In genomic region chr1:226687476-226687875, GRCh38 we compare ENCODE assay signal across 8 cellular contexts. TPM values are rescaled to one million over a fixed set of nuclear protein-coding genes. Genes with fewer than 3 reads are reported as not detected.
DNase-seq lines count a peak whose midpoint lies in the region; ATAC-seq and TF ChIP-seq lines count a peak whose summit lies in the region.

No MANE protein-coding gene starts in this region.

- ATAC-seq in stimulated activated effector memory CD8-positive, alpha-beta T cell treated with anti-CD3 and anti-CD28 coated beads, Interleukin-12 subunit alpha, Interleukin-12 subunit beta, amount 100 ng/mL, for 72 hours, result peak; percentile 61

- H3K36me3 ChIP-seq in esophagus muscularis mucosa (no peaks in the 10 kb centered on the region), A673 (ENCODE audit: insufficient read depth, low read length, poor library complexity, severe bottlenecking) (no peaks in the 10 kb centered on the region)

- POLR2A ChIA-PET in A673 (lab: Charles Lee; ENCODE audit: low non-redundant PET), result no interaction called here

- no peaks in the 10 kb centered on the region for H3K27me3 ChIP-seq in esophagus muscularis mucosa
- H3K27me3 ChIP-seq in A673 (replicated peaks; ENCODE audit: insufficient read depth, low read depth, low read length, poor library complexity), result no peaks in the 10 kb centered on the region

- peak overlapping the region; percentile 37 for H3K4me3 Mint-ChIP-seq in stimulated activated effector memory CD8-positive, alpha-beta T cell treated with anti-CD3 and anti-CD28 coated beads, Interleukin-12 subunit alpha, Interleukin-12 subunit beta, amount 100 ng/mL, for 72 hours

- peak; percentile 35 for TF ChIP-seq CTCF in GM13977 (IDR thresholded peaks at IDR 0.05; ENCODE audit: extremely low read depth, insufficient read depth, missing control alignments)
- peak in 2 of 3 experiments; percentile 25 to 28 for TF ChIP-seq CTCF in esophagus muscularis mucosa (IDR thresholded peaks at IDR 0.05)
- no peak for TF ChIP-seq CTCF in A673 (conservative IDR thresholded peaks at IDR 0.05; ENCODE audit: low read depth, low read length)

- no peaks in the 10 kb centered on the region for H3K9me3 ChIP-seq in esophagus muscularis mucosa
- no peaks in the 10 kb centered on the region for H3K9me3 ChIP-seq in A673 (ENCODE audit: low read depth, low read length, poor library complexity, severe bottlenecking)

- in situ Hi-C loops in GM13977 (cut with MboI; ENCODE audit: low pct_unique_long_range_greater_than_20kb, low sequenced_read_pairs, unreplicated experiment), result no loop called here
- in situ Hi-C loops in ACHN (cut with HindIII; ENCODE audit: low pct_ligation_motif_present, low pct_unique_long_range_greater_than_20kb, low sequenced_read_pairs), result no loop called here

- BruUV-seq in A673 (replicated peaks; lab: Mats Ljungman, UMichigan), result no TSS peak

- no peak for DNase-seq in GM13977 (ENCODE audit: low spot score)
- DNase-seq in activated CD4-positive, alpha-beta T cell treated with anti-CD3 and anti-CD28 coated beads for 4 hours, result peak; percentile 35 to 42
- no peak for DNase-seq in esophagus muscularis mucosa (ENCODE audit: extremely low spot score)
- no peak for DNase-seq in stimulated activated effector memory CD8-positive, alpha-beta T cell treated with anti-CD3 and anti-CD28 coated beads, Interleukin-12 subunit alpha, Interleukin-12 subunit beta, amount 100 ng/mL, for 72 hours (ENCODE audit: low spot score in 2 of 2)
- no peak for DNase-seq in inferior parietal cortex (ENCODE audit: extremely low spot score)
- no peak for DNase-seq in A673 (ENCODE audit: low spot score)
- DNase-seq in ACHN, result no peak
- no peak for DNase-seq in NCI-H1930 (lab: John Stamatoyannopoulos, UW)

- TF ChIP-seq EP300 in esophagus muscularis mucosa (IDR thresholded peaks at IDR 0.05), result no peak

- CTCF ChIA-PET in A673 (lab: Charles Lee), result no interaction called here

- H3K27ac Mint-ChIP-seq in stimulated activated effector memory CD8-positive, alpha-beta T cell treated with anti-CD3 and anti-CD28 coated beads, Interleukin-12 subunit alpha, Interleukin-12 subunit beta, amount 100 ng/mL, for 72 hours, result peak overlapping the region; percentile 92

- intact Hi-C loops in esophagus muscularis mucosa (cut with DNase I), result no loop called here
- intact Hi-C loops in A673 (cut with micrococcal nuclease; ENCODE audit: unreplicated experiment), result no loop called here

- H3K4me1 ChIP-seq in esophagus muscularis mucosa, result peaks cover 0 to 98% (median 0%) of the 10 kb centered on the region in 4 donors
- peaks cover 21% of the 10 kb centered on the region for H3K4me1 ChIP-seq in A673 (ENCODE audit: insufficient read depth, low read length, poor library complexity, severe bottlenecking)

- WGBS in esophagus muscularis mucosa, result 71% methylated on average over 3 of the region's 3 CpGs

- peaks cover 64% of the 10 kb centered on the region for H3K36me3 Mint-ChIP-seq in stimulated activated effector memory CD8-positive, alpha-beta T cell treated with anti-CD3 and anti-CD28 coated beads, Interleukin-12 subunit alpha, Interleukin-12 subunit beta, amount 100 ng/mL, for 72 hours

- peaks cover 99% of the 10 kb centered on the region for H3K4me1 Mint-ChIP-seq in stimulated activated effector memory CD8-positive, alpha-beta T cell treated with anti-CD3 and anti-CD28 coated beads, Interleukin-12 subunit alpha, Interleukin-12 subunit beta, amount 100 ng/mL, for 72 hours

- no peaks in the 10 kb centered on the region for H3K9me3 Mint-ChIP-seq in stimulated activated effector memory CD8-positive, alpha-beta T cell treated with anti-CD3 and anti-CD28 coated beads, Interleukin-12 subunit alpha, Interleukin-12 subunit beta, amount 100 ng/mL, for 72 hours

- no peak for TF ChIP-seq POLR2A in esophagus muscularis mucosa (IDR thresholded peaks at IDR 0.05; ENCODE audit: low read depth)

- H3K4me3 ChIP-seq in esophagus muscularis mucosa (no peak overlapping the region), A673 (ENCODE audit: low read depth, low read length, poor library complexity, severe bottlenecking) (no peak overlapping the region)

- H3K27ac ChIP-seq in esophagus muscularis mucosa (replicated peaks in 1 of 4) (peak overlapping the region in 1 of 4 donors; percentile 100), A673 (ENCODE audit: low read depth, low read length, poor library complexity, severe bottlenecking) (no peak overlapping the region)

RNA-seq across cellular contexts. Expression of gene ITPKB, which starts 51.6 kb away (rescaled TPM):
- total RNA-seq in esophagus muscularis mucosa (100 to 1,000 TPM in 2 of 4 donors, 10 to 100 TPM in 2; 71.1 to 156 (median 116) TPM), A673 (2021) (12.5 and 14.1 TPM in 2 replicates)

Comparison
In these comparisons a context has a peak if more than half of its experiments do, and no peak if none do; other contexts are left out.
1. DNase-seq: peak in activated CD4-positive, alpha-beta T cell treated with anti-CD3 and anti-CD28 coated beads for 4 hours (2 of 2); none in GM13977 (single experiment), esophagus muscularis mucosa (single experiment), stimulated activated effector memory CD8-positive, alpha-beta T cell treated with anti-CD3 and anti-CD28 coated beads, Interleukin-12 subunit alpha, Interleukin-12 subunit beta, amount 100 ng/mL, for 72 hours (0 of 2), inferior parietal cortex (single experiment), A673 (single experiment), ACHN (single experiment) and NCI-H1930 (0 of 2).